In the genomic region with DNA sequence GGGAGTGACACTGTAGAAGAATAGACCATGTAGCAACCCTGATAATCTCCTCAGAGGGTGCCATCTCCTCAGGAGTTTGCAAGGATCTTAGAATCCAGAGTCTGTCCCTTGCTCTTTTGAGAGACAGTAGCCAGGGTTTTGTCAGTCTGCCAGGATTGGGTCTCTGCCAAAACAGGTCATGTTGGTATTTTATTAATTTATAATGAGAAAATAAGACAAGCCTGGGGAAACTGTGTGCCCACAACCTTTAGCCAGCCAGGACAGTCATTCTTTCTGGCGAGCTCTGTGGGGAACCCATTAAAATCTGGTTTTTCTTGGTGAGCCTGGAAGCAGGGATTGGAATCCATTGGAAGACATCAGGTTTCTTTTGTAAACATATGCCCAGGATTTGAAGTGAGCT, we compare ENCODE assay signal across 21 cellular contexts.
DNase-seq lines count a peak whose midpoint lies in the region; ATAC-seq and TF ChIP-seq lines count a peak whose summit lies in the region.
"Had no signal": no experiment of that assay in that cellular context is flagged by ENCODE, and none has a peak within 500 bp of the region (broad histone marks: within the 10 kb centered on the region; RNA-seq: fewer than 3 reads in every experiment).

No MANE protein-coding gene starts in this region.

- POLR2A ChIA-PET in Caco-2 (lab: Charles Lee) = interaction anchor here (1.1 to 1.5 kb wide), 2 partner anchors 79 to 109 kb away, joined by 5 to 6 read pairs; partner anchors contain the start of gene PTPRM

- no peak for ATAC-seq in GM18907 (IDR thresholded peaks at IDR 0.05; ENCODE audit: unreplicated experiment)
- ATAC-seq: activated CD4-positive, CD25-positive, alpha-beta regulatory T cell treated with anti-CD3 and anti-CD28 coated beads, Interleukin-2, amount 50 U/mL, for 24 hours; gastroesophageal sphincter; left colon had no signal

- peak overlapping the region; percentile 58 for H3K4me3 Mint-ChIP-seq in Caco-2 (ENCODE audit: unreplicated experiment)

- CTCF ChIA-PET in Caco-2 (lab: Charles Lee) = interaction anchor here (0.6 to 1.2 kb wide), 4 partner anchors 18 to 115 kb away, joined by 3 to 4 read pairs (median 4); partner anchors contain the start of gene PTPRM

- H3K9me3 ChIP-seq in Caco-2 = peaks cover 8% of the 10 kb centered on the region; the same call in 1 of the 2 replicates
- H3K9me3 ChIP-seq: ovary, uterus had no signal

- no peaks in the 10 kb centered on the region for H3K27me3 ChIP-seq in Caco-2 (replicated peaks; ENCODE audit: control insufficient read depth, insufficient read depth, low read length)
- H3K27me3 ChIP-seq: dorsolateral prefrontal cortex, gastroesophageal sphincter, ovary, uterus had no signal

- TF ChIP-seq CTCF in Caco-2 (IDR thresholded peaks at IDR 0.05; ENCODE audit: insufficient read depth in 1 of 2, low read depth in 1 of 2, low read length in 1 of 2, severe bottlenecking in 1 of 2, unreplicated experiment in 1 of 2) = no peak

- peaks cover 41% of the 10 kb centered on the region for H3K4me1 Mint-ChIP-seq in Caco-2 (ENCODE audit: low read depth, unreplicated experiment)

- intact Hi-C loops in Caco-2 (cut with micrococcal nuclease; ENCODE audit: unreplicated experiment) = loop anchor here (1.0 to 5.0 kb wide), 7 partner anchors 77 to 697 kb away; no protein-coding TSS in a partner anchor

- H3K9me3 Mint-ChIP-seq in Caco-2 (ENCODE audit: unreplicated experiment) = no peaks in the 10 kb centered on the region

- BruUV-seq in Caco-2 (replicated peaks; lab: Mats Ljungman, UMichigan) = no TSS peak

- no peaks in the 10 kb centered on the region for H3K36me3 ChIP-seq in Caco-2 (ENCODE audit: control insufficient read depth, insufficient read depth, low read length)
- H3K36me3 ChIP-seq: gastroesophageal sphincter, ovary, uterus had no signal

- H3K27ac Mint-ChIP-seq in Caco-2 (ENCODE audit: unreplicated experiment) = peak overlapping the region; percentile 72

- H3K36me3 Mint-ChIP-seq in Caco-2 (ENCODE audit: insufficient read depth, unreplicated experiment) = peaks cover 27% of the 10 kb centered on the region

- H3K4me1 ChIP-seq in Caco-2 = peaks cover 79% of the 10 kb centered on the region
- H3K4me1 ChIP-seq: uterus had no signal

- H3K27me3 Mint-ChIP-seq in Caco-2 (ENCODE audit: insufficient read depth, unreplicated experiment) = no peaks in the 10 kb centered on the region

- no peak overlapping the region for H3K4me3 ChIP-seq in Caco-2 (ENCODE audit: low read depth, low read length)
- H3K4me3 ChIP-seq: dorsolateral prefrontal cortex, gastroesophageal sphincter, GM23248, ovary, PC-9, SK-N-MC, uterus had no signal

- DNase-seq in A172 (ENCODE audit: low spot score) = peak; percentile 17
- no peak for DNase-seq in Caco-2
- peak; percentile 44 for DNase-seq in NCI-H69 (lab: John Stamatoyannopoulos, UW)
- DNase-seq in glomerular visceral epithelial cell (ENCODE audit: extremely low spot score) = peak; percentile 74
- no peak for DNase-seq in activated CD4-positive, alpha-beta T cell treated with anti-CD3 and anti-CD28 coated beads, Interleukin-2, amount 50 U/mL, for 4 hours
- DNase-seq in islet precursor cell = no peak
- DNase-seq in middle frontal gyrus (ENCODE audit: extremely low spot score, low spot score) = no peak
- DNase-seq: AML-193; dorsolateral prefrontal cortex; GM23248; left colon; NCI-H526 treated with DMSO at 0.1 percent for 48 hours; ovary; PC-9; stimulated activated CD4-positive, alpha-beta T cell treated with anti-CD3 and anti-CD28 coated beads, Interleukin-2, amount 100 ng/mL, for 48 hours; T-helper 9 cell; uterus had no signal

Comparison
In these comparisons a context has a peak if more than half of its experiments do, and no peak if none do; other contexts are left out.
1. DNase-seq: peak in A172 (single experiment), NCI-H69 (single experiment) and glomerular visceral epithelial cell (single experiment); none in Caco-2 (0 of 2), activated CD4-positive, alpha-beta T cell treated with anti-CD3 and anti-CD28 coated beads, Interleukin-2, amount 50 U/mL, for 4 hours (0 of 2), islet precursor cell (single experiment) and middle frontal gyrus (single experiment).